20 cellular contexts compared by ENCODE assay signal in the genomic region with DNA sequence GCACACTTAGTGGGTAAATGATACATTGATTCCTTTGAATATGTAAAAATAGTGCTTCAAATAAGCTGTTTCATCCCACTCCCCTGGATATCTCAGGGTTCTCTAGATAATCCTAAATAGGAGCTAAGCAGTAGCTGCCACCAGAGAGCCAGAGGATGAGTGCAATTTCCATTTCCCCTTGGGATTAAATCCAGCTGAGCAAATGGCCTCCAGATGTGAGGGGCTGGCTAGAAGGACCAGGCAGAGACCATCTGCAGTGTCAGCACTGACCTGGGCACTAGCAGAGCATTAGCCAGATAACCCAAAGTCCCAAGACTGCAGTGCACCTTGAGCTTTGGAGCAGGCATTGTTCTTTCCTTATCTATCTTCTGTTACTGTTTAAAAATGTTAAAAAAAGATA. TPM values are rescaled to one million over a fixed set of nuclear protein-coding genes. Genes with fewer than 3 reads are reported as not detected.
DNase-seq lines count a peak whose midpoint lies in the region; ATAC-seq and TF ChIP-seq lines count a peak whose summit lies in the region.
"Had no signal": no experiment of that assay in that cellular context is flagged by ENCODE, and none has a peak within 500 bp of the region (broad histone marks: within the 10 kb centered on the region; RNA-seq: fewer than 3 reads in every experiment).

No MANE protein-coding gene starts in this region.

- intact Hi-C loops in left ventricle myocardium superior (cut with micrococcal nuclease): no loop called here

- peak overlapping the region; percentile 71 for H3K27ac ChIP-seq in cingulate gyrus (ENCODE audit: low read depth, low read length)
- H3K27ac ChIP-seq: PC-9 had no signal

- H3K9me3 Mint-ChIP-seq in HFFc6: no peaks in the 10 kb centered on the region
- H3K9me3 Mint-ChIP-seq: CD8-positive, alpha-beta T cell had no signal

- peaks cover 11% of the 10 kb centered on the region; the same call in 1 of the 2 replicates for H3K36me3 Mint-ChIP-seq in HFFc6 (ENCODE audit: low read depth)

- H3K4me3 ChIP-seq in fibroblast of mammary gland (ENCODE audit: control insufficient read depth, low read depth, low read length): no peak overlapping the region
- H3K4me3 ChIP-seq: HAP-1, PC-9 had no signal

- H3K4me1 Mint-ChIP-seq in HFFc6 (ENCODE audit: low read depth): peaks cover 9% of the 10 kb centered on the region

- no peak for ATAC-seq in GM19452 (IDR thresholded peaks at IDR 0.05; ENCODE audit: unreplicated experiment)
- no peak for ATAC-seq in left ventricle myocardium superior
- ATAC-seq: CD8-positive, alpha-beta T cell had no signal

- no peak overlapping the region for H3K4me3 Mint-ChIP-seq in HFFc6
- H3K4me3 Mint-ChIP-seq: CD8-positive, alpha-beta T cell had no signal

- DNase-seq in activated effector memory CD4-positive, alpha-beta T cell treated with anti-CD3 and anti-CD28 coated beads, Interleukin-2, amount 50 U/mL, for 16 hours: peak; percentile 31
- no peak for DNase-seq in activated effector memory CD4-positive, alpha-beta T cell treated with Interleukin-2 at 50 U/mL for 16 hours
- DNase-seq in fibroblast of mammary gland (ENCODE audit: low read depth) (peak; percentile 30), putamen (ENCODE audit: low spot score) (no peak), left ventricle myocardium superior (no peak), HFFc6 (no peak)
- DNase-seq: Calu3; CD8-positive, alpha-beta T cell; GF-D8; KBM-7; NCI-H1105 treated with DMSO at 0.1 percent for 48 hours; NCI-H1694 treated with DMSO at 0.1 percent for 48 hours; NCI-H2107; NCI-H510A treated with DMSO at 0.1 percent for 48 hours; NCI-H774; PC-9 had no signal

- peaks cover 14% of the 10 kb centered on the region for H3K27me3 Mint-ChIP-seq in HFFc6 (ENCODE audit: insufficient read depth)

- no peak overlapping the region for H3K27ac Mint-ChIP-seq in HFFc6
- H3K27ac Mint-ChIP-seq: CD8-positive, alpha-beta T cell had no signal

- TF ChIP-seq CTCF in fibroblast of mammary gland (conservative IDR thresholded peaks at IDR 0.05; ENCODE audit: control insufficient read depth, insufficient read depth, low read depth, low read length) (no peak), HFFc6 (IDR thresholded peaks at IDR 0.05) (no peak)

RNA-seq across cellular contexts. Expression of a gene that starts 19.6 kb away (rescaled TPM):
- total RNA-seq in left ventricle myocardium superior: not detected
- not detected for total RNA-seq in HFFc6 (2021; fragmentation: NEBNext Ultra II Directional; extraction: Animal tissue kit (Norgen Biotek cat#: 25700))
- total RNA-seq: A172 had no signal

RNA-seq across cellular contexts. Expression of a gene that starts 27.2 kb away (rescaled TPM):
- total RNA-seq in left ventricle myocardium superior: 39.5 TPM
- 10 to 100 TPM; 35.7 to 43.3 (median 42.1) TPM for total RNA-seq in HFFc6 (2021; fragmentation: NEBNext Ultra II Directional; extraction: Animal tissue kit (Norgen Biotek cat#: 25700))

RNA-seq across cellular contexts. Expression of a gene that starts 27.5 kb away (rescaled TPM):
- 15.2 TPM for total RNA-seq in left ventricle myocardium superior
- total RNA-seq in HFFc6 (2021; fragmentation: NEBNext Ultra II Directional; extraction: Animal tissue kit (Norgen Biotek cat#: 25700)): 10 to 100 TPM in 5 of 6 experiments, 1 to 10 TPM in 1; 9.7 to 13.8 (median 11.1) TPM

Comparison
In these comparisons a context has a peak if more than half of its experiments do, and no peak if none do; other contexts are left out.
1. DNase-seq: peak in activated effector memory CD4-positive, alpha-beta T cell treated with anti-CD3 and anti-CD28 coated beads, Interleukin-2, amount 50 U/mL, for 16 hours (single experiment) and fibroblast of mammary gland (single experiment); none in activated effector memory CD4-positive, alpha-beta T cell treated with Interleukin-2 at 50 U/mL for 16 hours (single experiment), putamen (single experiment), left ventricle myocardium superior (single experiment) and HFFc6 (single experiment).